Comparison of ENCODE assay signal across 7 cellular contexts in genomic region chr1:36608272-36608671, GRCh38.
"Had no signal": no experiment of that assay in that cellular context is flagged by ENCODE, and none has a peak within 500 bp of the region (broad histone marks: within the 10 kb centered on the region; RNA-seq: fewer than 3 reads in every experiment).

No MANE protein-coding gene starts in this region.

- DNase-seq: IMR-90, KBM-7, KG1 had no signal

- H3K4me1 Mint-ChIP-seq: IgD-negative memory B cell had no signal

- H3K27ac ChIP-seq: HL-60 had no signal

- H3K36me3 Mint-ChIP-seq: IgD-negative memory B cell had no signal

- ATAC-seq: HepG2 had no signal

- FAIRE-seq: HepG2, HTR-8/SVneo had no signal

- H3K9me3 Mint-ChIP-seq: IgD-negative memory B cell had no signal

- H3K27ac Mint-ChIP-seq: IgD-negative memory B cell had no signal

- H3K4me3 Mint-ChIP-seq: IgD-negative memory B cell had no signal
